In genomic region chr5:51185985-51186384, GRCh38 we compare ENCODE assay signal across 19 cellular contexts.
"Had no signal": no experiment of that assay in that cellular context is flagged by ENCODE, and none has a peak within 500 bp of the region (broad histone marks: within the 10 kb centered on the region; RNA-seq: fewer than 3 reads in every experiment).

No MANE protein-coding gene starts in this region.

- H3K27me3 ChIP-seq: cardiac muscle cell, neutrophil, pancreas, suprapubic skin, transverse colon, uterus had no signal

- H3K27ac ChIP-seq: cardiac muscle cell, lower lobe of right lung, neutrophil, pancreas, suprapubic skin, transverse colon, uterus had no signal

- FAIRE-seq: pancreas, TTC549 had no signal

- ATAC-seq: activated CD4-positive, alpha-beta T cell treated with anti-CD3 and anti-CD28 coated beads for 36 hours; effector memory CD8-positive, alpha-beta T cell; left colon; lower lobe of right lung; natural killer cell; pancreas; sciatic nerve; stimulated activated naive CD8-positive, alpha-beta T cell treated with anti-CD3 and anti-CD28 coated beads, Interleukin-15, amount 100 ng/mL, for 72 hours had no signal

- H3K36me3 ChIP-seq: cardiac muscle cell, lower lobe of right lung, neutrophil, pancreas, suprapubic skin, transverse colon, uterus had no signal

- DNase-seq: activated CD4-positive, alpha-beta T cell treated with anti-CD3 and anti-CD28 coated beads for 36 hours; activated CD4-positive, alpha-beta T cell treated with anti-CD3 and anti-CD28 coated beads, Interleukin-2, amount 50 U/mL, for 48 hours; activated T-cell treated with anti-CD3 and anti-CD28 coated beads for 4 hours; dermis blood vessel endothelial cell; effector memory CD8-positive, alpha-beta T cell; left colon; lower lobe of right lung; natural killer cell; pancreas; stimulated activated CD4-positive, alpha-beta T cell treated with anti-CD3 and anti-CD28 coated beads, Interleukin-4, amount 100 ng/mL, for 1 hour; stimulated activated naive CD8-positive, alpha-beta T cell treated with anti-CD3 and anti-CD28 coated beads, Interleukin-15, amount 100 ng/mL, for 72 hours; transverse colon; uterus had no signal

- H3K4me1 ChIP-seq: lower lobe of right lung, pancreas, suprapubic skin, transverse colon, uterus had no signal

- H3K9me3 ChIP-seq: lower lobe of right lung, neutrophil, pancreas, suprapubic skin, transverse colon, uterus had no signal

- H3K4me3 ChIP-seq: cardiac muscle cell, lower lobe of right lung, pancreas, smooth muscle cell, suprapubic skin, transverse colon, uterus had no signal
